In the genomic region with DNA sequence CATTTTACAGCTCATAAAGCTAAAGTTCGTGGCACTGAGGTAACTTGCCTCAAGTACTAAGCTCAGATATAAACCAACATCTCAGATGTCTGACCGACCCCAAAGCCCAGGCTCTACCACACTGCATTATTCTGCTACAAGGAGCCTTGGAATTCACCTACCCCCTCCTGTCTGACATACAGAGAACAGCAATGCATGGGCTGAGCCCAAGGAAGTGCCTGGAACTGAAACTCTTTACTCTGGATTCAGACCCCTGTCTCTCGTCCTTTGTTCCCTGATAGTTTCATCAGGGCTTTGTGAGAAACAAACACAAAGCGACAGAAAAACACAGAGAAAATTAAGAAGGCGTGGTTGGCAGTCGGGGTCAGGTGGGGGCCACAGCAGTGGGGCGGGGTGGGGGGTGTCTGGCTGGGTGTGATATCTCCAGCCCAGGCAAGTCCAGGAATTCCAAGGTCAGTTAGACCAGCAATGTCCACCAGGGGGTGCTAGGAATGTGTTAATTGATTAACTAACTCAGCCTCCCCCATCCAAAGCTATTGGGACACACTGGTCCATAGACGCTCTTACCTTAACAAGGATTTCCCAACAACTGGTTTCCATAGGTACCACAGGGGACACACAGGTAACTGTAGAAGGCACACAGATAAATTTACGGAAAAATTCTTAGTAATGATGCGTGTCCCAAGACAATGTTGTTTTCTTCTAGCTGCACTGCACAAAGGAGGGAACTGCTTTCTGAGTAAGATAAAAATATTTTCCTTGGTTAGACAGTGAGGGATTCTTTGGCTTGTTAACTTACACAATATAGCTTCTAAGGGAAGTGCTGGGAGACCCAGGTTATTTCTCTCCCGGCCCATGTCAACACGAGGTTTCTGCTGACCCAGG, we compare ENCODE assay signal across 8 cellular contexts. TPM values are rescaled to one million over a fixed set of nuclear protein-coding genes. Genes with fewer than 3 reads are reported as not detected.
DNase-seq lines count a peak whose midpoint lies in the region; ATAC-seq and TF ChIP-seq lines count a peak whose summit lies in the region.

No MANE protein-coding gene starts in this region.

- TF ChIP-seq EP300 in sigmoid colon (IDR thresholded peaks at IDR 0.05) = no peak

- H3K27ac ChIP-seq in uterus = no peak overlapping the region
- H3K27ac ChIP-seq in sigmoid colon = no peak overlapping the region

- in situ Hi-C loops in Caki2 (cut with HindIII; ENCODE audit: low pct_unique_long_range_greater_than_20kb, low sequenced_read_pairs) = no loop called here

- H3K9me3 ChIP-seq in uterus (no peaks in the 10 kb centered on the region), sigmoid colon (no peaks in the 10 kb centered on the region)

- no peak for TF ChIP-seq POLR2A in uterus (IDR thresholded peaks at IDR 0.05)
- TF ChIP-seq POLR2A in sigmoid colon (IDR thresholded peaks at IDR 0.05) = no peak

- H3K4me1 ChIP-seq in uterus (no peaks in the 10 kb centered on the region), sigmoid colon (peaks cover 0 to 13% (median 10%) of the 10 kb centered on the region in 4 donors)

- intact Hi-C loops in uterus (cut with DNase I; ENCODE audit: low total_unique reads) (no loop called here), sigmoid colon (cut with DNase I) (no loop called here)

- H3K4me1 Mint-ChIP-seq in endothelial cell (ENCODE audit: unreplicated experiment) (peaks cover 9% of the 10 kb centered on the region), mesothelial cell of epicardium (peaks cover 64% of the 10 kb centered on the region)

- H3K4me3 Mint-ChIP-seq in endothelial cell (ENCODE audit: unreplicated experiment) = no peak overlapping the region
- H3K4me3 Mint-ChIP-seq in mesothelial cell of epicardium = no peak overlapping the region

- H3K36me3 ChIP-seq in uterus (no peaks in the 10 kb centered on the region), sigmoid colon (no peaks in the 10 kb centered on the region)

- WGBS in sigmoid colon, 2 donors = 48 to 70% methylated on average over 12 of the region's 12 CpGs

- H3K4me3 ChIP-seq in uterus (no peak overlapping the region), sigmoid colon (no peak overlapping the region)

- H3K36me3 Mint-ChIP-seq in endothelial cell (ENCODE audit: low read depth, unreplicated experiment) (no peaks in the 10 kb centered on the region), mesothelial cell of epicardium (no peaks in the 10 kb centered on the region)

- DNase-seq in Caki2 (ENCODE audit: low read depth) (peak; percentile 49), Kasumi-1 (lab: John Stamatoyannopoulos, UW) (peak; percentile 34 to 48), SKM-1 (lab: John Stamatoyannopoulos, UW; ENCODE audit: unreplicated experiment) (peak; percentile 19), endothelial cell (ENCODE audit: low spot score) (peak; percentile 82), mesothelial cell of epicardium (ENCODE audit: low spot score in 2 of 2, unreplicated experiment in 2 of 2) (peak; percentile 45 to 61), uterus (no peak), sigmoid colon (no peak)

- no peaks in the 10 kb centered on the region for H3K9me3 Mint-ChIP-seq in endothelial cell (ENCODE audit: unreplicated experiment)
- H3K9me3 Mint-ChIP-seq in mesothelial cell of epicardium = no peaks in the 10 kb centered on the region

- peak; percentile 30 for ATAC-seq in GM19025 (IDR thresholded peaks at IDR 0.05; ENCODE audit: low read depth, unreplicated experiment)

- H3K27me3 ChIP-seq in uterus (no peaks in the 10 kb centered on the region), sigmoid colon (no peaks in the 10 kb centered on the region)

- no peak overlapping the region for H3K27ac Mint-ChIP-seq in endothelial cell (ENCODE audit: unreplicated experiment)
- peak overlapping the region; percentile 88 for H3K27ac Mint-ChIP-seq in mesothelial cell of epicardium

- TF ChIP-seq CTCF in endothelial cell (IDR thresholded peaks at IDR 0.05; ENCODE audit: unreplicated experiment) = peak; percentile 81
- peak; percentile 77 for TF ChIP-seq CTCF in mesothelial cell of epicardium (IDR thresholded peaks at IDR 0.05; ENCODE audit: unreplicated experiment)
- TF ChIP-seq CTCF in uterus (IDR thresholded peaks at IDR 0.05) = peak in 3 of 4 experiments; percentile 19 to 26 (median 24)
- peak in 1 of 4 experiments; percentile 35 for TF ChIP-seq CTCF in sigmoid colon (IDR thresholded peaks at IDR 0.05)

- peaks cover 5% of the 10 kb centered on the region for H3K27me3 Mint-ChIP-seq in endothelial cell (ENCODE audit: unreplicated experiment)
- H3K27me3 Mint-ChIP-seq in mesothelial cell of epicardium (ENCODE audit: low read depth) = no peaks in the 10 kb centered on the region

RNA-seq across cellular contexts. Expression of a gene that starts 18.8 kb away (rescaled TPM):
- 6.4 TPM in 1 of 2 replicates, not detected in the other for total RNA-seq in Caki2 (2014; rRNA removed; shearing (Covaris generic); ENCODE audit: low replicate concordance)
- 0.21 TPM for total RNA-seq in endothelial cell (ENCODE audit: unreplicated experiment)
- total RNA-seq in mesothelial cell of epicardium = 1.3 to 1.4 TPM (median 1.3 TPM) in 3 replicates
- 1 to 10 TPM in 1 of 4 donors, under 1 TPM in 1, not detected in 2; 0.70 to 1.5 TPM for total RNA-seq in uterus
- under 1 TPM in 2 of 4 donors, not detected in 2; 0.16 to 0.55 TPM for total RNA-seq in sigmoid colon
- polyA plus RNA-seq in sigmoid colon = 1 to 10 TPM in 2 of 3 donors, under 1 TPM in 1; 0.95 to 4.4 (median 2.4) TPM

Comparison
In these comparisons a context has a peak if more than half of its experiments do, and no peak if none do; other contexts are left out.
1. DNase-seq: peak in Caki2 (single experiment), Kasumi-1 (2 of 2), SKM-1 (single experiment), endothelial cell (single experiment) and mesothelial cell of epicardium (2 of 2); none in uterus (0 of 2) and sigmoid colon (single experiment).